8 cellular contexts compared by ENCODE assay signal in the genomic region with DNA sequence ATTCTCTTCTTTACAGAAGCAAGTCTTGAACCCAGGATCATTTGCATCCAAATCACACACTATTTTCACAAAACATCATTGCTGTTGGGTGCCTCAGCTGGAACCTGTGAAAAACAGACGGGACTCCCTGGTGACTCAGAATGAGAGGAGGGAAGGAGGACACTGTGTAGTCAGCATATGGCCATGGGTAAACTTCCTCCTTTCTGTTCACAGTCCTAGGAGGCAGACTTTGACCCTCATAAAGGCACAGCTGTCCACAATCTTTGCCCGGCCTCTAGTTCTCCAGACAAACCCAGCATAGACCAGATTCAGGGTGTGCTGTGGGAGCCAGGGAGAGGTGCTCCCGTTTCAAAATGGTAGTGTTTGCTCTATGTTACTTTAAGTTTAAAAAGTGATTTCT.
DNase-seq lines count a peak whose midpoint lies in the region; ATAC-seq and TF ChIP-seq lines count a peak whose summit lies in the region.

No MANE protein-coding gene starts in this region.

- H3K27me3 Mint-ChIP-seq in HFFc6 (ENCODE audit: insufficient read depth), result no peaks in the 10 kb centered on the region

- H3K4me3 Mint-ChIP-seq in HFFc6, result peak overlapping the region; percentile 5; the same call in 1 of the 2 replicates

- peak; percentile 44 for DNase-seq in HFFc6
- DNase-seq in M059J (ENCODE audit: low read depth), result peak; percentile 60
- DNase-seq in islet precursor cell, result peak; percentile 59
- DNase-seq in NCI-H1694 (lab: John Stamatoyannopoulos, UW), result no peak
- no peak for DNase-seq in NCI-H1092 (lab: John Stamatoyannopoulos, UW)
- no peak for DNase-seq in NCI-H510A treated with DMSO at 0.1 percent for 48 hours (lab: John Stamatoyannopoulos, UW)
- DNase-seq in COLO829 (ENCODE audit: low spot score), result no peak

- no peaks in the 10 kb centered on the region for H3K9me3 Mint-ChIP-seq in HFFc6

- no peak for TF ChIP-seq CTCF in HFFc6 (IDR thresholded peaks at IDR 0.05)

- H3K27ac Mint-ChIP-seq in HFFc6, result peak overlapping the region; percentile 73

- peaks cover 62% of the 10 kb centered on the region for H3K4me1 Mint-ChIP-seq in HFFc6 (ENCODE audit: low read depth)

- peak; percentile 99 for ATAC-seq in GM18511 (IDR thresholded peaks at IDR 0.05; ENCODE audit: unreplicated experiment)

- H3K36me3 Mint-ChIP-seq in HFFc6 (ENCODE audit: low read depth), result peaks cover 4% of the 10 kb centered on the region; the same call in 1 of the 2 replicates

Comparison
In these comparisons a context has a peak if more than half of its experiments do, and no peak if none do; other contexts are left out.
1. DNase-seq: peak in HFFc6 (single experiment), M059J (single experiment) and islet precursor cell (single experiment); none in NCI-H1694 (single experiment), NCI-H1092 (single experiment), NCI-H510A treated with DMSO at 0.1 percent for 48 hours (single experiment) and COLO829 (single experiment).